17 cellular contexts compared by ENCODE assay signal in the genomic region with DNA sequence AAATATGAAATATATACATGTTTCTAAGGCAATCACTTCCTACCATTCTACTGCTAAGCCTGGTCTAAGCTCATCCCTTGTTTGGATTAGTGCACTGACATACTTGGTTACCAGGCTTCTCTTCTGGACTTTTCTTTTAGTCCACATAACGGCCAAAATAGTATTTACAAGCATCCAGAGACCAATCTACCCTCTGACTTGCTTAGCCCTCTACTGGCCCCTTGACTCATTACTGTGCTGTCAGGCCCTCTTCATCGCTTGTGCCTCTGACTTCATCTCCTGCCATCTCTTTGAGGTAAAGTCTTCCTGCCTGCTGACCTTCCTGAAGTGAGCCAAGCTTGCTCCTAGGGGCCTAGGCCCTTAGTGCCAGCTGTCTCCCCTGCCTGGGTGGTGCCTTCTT. TPM values are rescaled to one million over a fixed set of nuclear protein-coding genes. Genes with fewer than 3 reads are reported as not detected.
A peak's percentile ranks its signal among the peaks of the same experiment; 100 is the strongest.
DNase-seq lines count a peak whose midpoint lies in the region; ATAC-seq, FAIRE-seq and TF ChIP-seq lines count a peak whose summit lies in the region.
"Had no signal": no experiment of that assay in that cellular context is flagged by ENCODE, and none has a peak within 500 bp of the region (broad histone marks: within the 10 kb centered on the region; RNA-seq: fewer than 3 reads in every experiment).

No MANE protein-coding gene starts in this region.

- H3K9me3 ChIP-seq in astrocyte (ENCODE audit: insufficient read depth, low read depth, low read length) (no peaks in the 10 kb centered on the region), SK-N-SH (peaks cover 6% of the 10 kb centered on the region; the same call in 1 of the 2 replicates), prostate gland (no peaks in the 10 kb centered on the region)

- H3K9me2 ChIP-seq in SK-N-SH, result no peaks in the 10 kb centered on the region

- intact Hi-C loops in prostate gland (cut with DNase I), result no loop called here

- POLR2A ChIA-PET in SK-N-SH (lab: Yijun Ruan, JAX), result no interaction called here

- TF ChIP-seq POLR2A in prostate gland (IDR thresholded peaks at IDR 0.05), result no peak

- no peak for FAIRE-seq in astrocyte (lab: Jason Lieb, UNC)
- FAIRE-seq: A204.1, GM12892, K562 had no signal

- H2AFZ ChIP-seq in astrocyte (ENCODE audit: low read depth, low read length), result no peak overlapping the region
- H2AFZ ChIP-seq in SK-N-SH (ENCODE audit: low read depth), result no peak overlapping the region
- H2AFZ ChIP-seq: PC-9 had no signal

- no peaks in the 10 kb centered on the region for H3K27me3 Mint-ChIP-seq in stimulated activated naive CD8-positive, alpha-beta T cell treated with anti-CD3 and anti-CD28 coated beads, Interleukin-15, Interleukin-2, amounts not matched to agents 100 ng/mL and 50 ng/mL, for 24 hours
- H3K27me3 Mint-ChIP-seq in stimulated activated naive CD8-positive, alpha-beta T cell treated with anti-CD3 and anti-CD28 coated beads, Interleukin-15, amount 100 ng/mL, for 72 hours, result no peaks in the 10 kb centered on the region
- no peaks in the 10 kb centered on the region for H3K27me3 Mint-ChIP-seq in astrocyte (ENCODE audit: low read depth, unreplicated experiment)

- H3F3A ChIP-seq in SK-N-SH (replicated peaks; ENCODE audit: insufficient read depth), result peaks cover under 1% of the 10 kb centered on the region

- H3K27ac ChIP-seq in astrocyte (ENCODE audit: low read depth, low read length) (no peak overlapping the region), SK-N-SH (ENCODE audit: low read depth in 2 of 2, low read length in 1 of 2) (no peak overlapping the region), prostate gland (no peak overlapping the region)
- H3K27ac ChIP-seq: PC-9 had no signal

- no peak overlapping the region for H3K4me3 ChIP-seq in astrocyte (ENCODE audit: insufficient read depth, low read depth, low read length)
- H3K4me3 ChIP-seq in fibroblast of mammary gland (ENCODE audit: control insufficient read depth, low read depth, low read length), result no peak overlapping the region
- no peak overlapping the region for H3K4me3 ChIP-seq in retinal pigment epithelial cell (ENCODE audit: low read length)
- no peak overlapping the region for H3K4me3 ChIP-seq in SK-N-SH (ENCODE audit: low read depth in 2 of 2, low read length in 1 of 2)
- H3K4me3 ChIP-seq in prostate gland, result no peak overlapping the region
- H3K4me3 ChIP-seq: K562, PC-9 had no signal

- TF ChIP-seq EP300 in SK-N-SH (IDR thresholded peaks at IDR 0.05; ENCODE audit: borderline replicate concordance in 1 of 2, low read depth in 1 of 2, low read length in 1 of 2), result no peak

- WGBS in SK-N-SH (ENCODE audit: low lambda C conversion rate), result 96% methylated on average over 2 of the region's 2 CpGs
- WGBS in prostate gland, result 98% methylated on average over 2 of the region's 2 CpGs

- no peaks in the 10 kb centered on the region for H3K36me3 ChIP-seq in astrocyte (ENCODE audit: insufficient read depth, low read length)
- peaks cover 3 to 15% of the 10 kb centered on the region in 2 experiments for H3K36me3 ChIP-seq in SK-N-SH (replicated peaks in 1 of 2; ENCODE audit: control insufficient read depth in 1 of 2, insufficient read depth in 2 of 2, low read length in 1 of 2)
- no peaks in the 10 kb centered on the region for H3K36me3 ChIP-seq in prostate gland

- H3K36me3 Mint-ChIP-seq in stimulated activated naive CD8-positive, alpha-beta T cell treated with anti-CD3 and anti-CD28 coated beads, Interleukin-15, Interleukin-2, amounts not matched to agents 100 ng/mL and 50 ng/mL, for 24 hours (ENCODE audit: low read depth), result peaks cover 23% of the 10 kb centered on the region
- peaks cover 18% of the 10 kb centered on the region for H3K36me3 Mint-ChIP-seq in astrocyte (ENCODE audit: low read depth, unreplicated experiment)

- H3K9ac ChIP-seq in astrocyte (ENCODE audit: low read length) (no peak overlapping the region), SK-N-SH (no peak overlapping the region)

- CTCF ChIA-PET in SK-N-SH (lab: Yijun Ruan, JAX), result interaction anchor here (0.7 kb wide), 1 partner anchor 172 kb away, joined by 3 read pairs; no protein-coding TSS in a partner anchor

- H3K79me2 ChIP-seq in astrocyte (ENCODE audit: insufficient read depth, low read length), result peaks cover 12% of the 10 kb centered on the region
- H3K79me2 ChIP-seq in SK-N-SH (ENCODE audit: insufficient read depth), result peaks cover 48% of the 10 kb centered on the region

- peaks cover 3% of the 10 kb centered on the region for H3K9me3 Mint-ChIP-seq in stimulated activated naive CD8-positive, alpha-beta T cell treated with anti-CD3 and anti-CD28 coated beads, Interleukin-15, Interleukin-2, amounts not matched to agents 100 ng/mL and 50 ng/mL, for 24 hours
- peaks cover 4 to 45% of the 10 kb centered on the region in 2 donors for H3K9me3 Mint-ChIP-seq in stimulated activated naive CD8-positive, alpha-beta T cell treated with anti-CD3 and anti-CD28 coated beads, Interleukin-15, amount 100 ng/mL, for 72 hours
- H3K9me3 Mint-ChIP-seq in astrocyte (ENCODE audit: unreplicated experiment), result peaks cover 19% of the 10 kb centered on the region

- DNase-seq in stimulated activated naive CD8-positive, alpha-beta T cell treated with anti-CD3 and anti-CD28 coated beads, Interleukin-15, amount 100 ng/mL, for 72 hours, result no peak
- DNase-seq in astrocyte (ENCODE audit: low read depth) (no peak), fibroblast of mammary gland (ENCODE audit: low read depth) (peak; percentile 7), retinal pigment epithelial cell (ENCODE audit: low read depth) (no peak), SK-N-SH (no peak), prostate gland (ENCODE audit: low spot score) (no peak)
- DNase-seq: Caco-2, NCI-H1092, NCI-H1694 treated with DMSO at 0.1 percent for 48 hours, NCI-H345, PC-9 had no signal

- H3K4me1 ChIP-seq in astrocyte (ENCODE audit: insufficient read depth, low read length) (no peaks in the 10 kb centered on the region), SK-N-SH (ENCODE audit: control insufficient read depth in 1 of 2, insufficient read depth in 2 of 2, low read depth in 1 of 2, low read length in 1 of 2) (no peaks in the 10 kb centered on the region), prostate gland (replicated peaks) (no peaks in the 10 kb centered on the region)

- H3K27me3 ChIP-seq in astrocyte (ENCODE audit: insufficient read depth, low read length) (no peaks in the 10 kb centered on the region), SK-N-SH (ENCODE audit: insufficient read depth) (no peaks in the 10 kb centered on the region), prostate gland (replicated peaks; ENCODE audit: insufficient read depth) (no peaks in the 10 kb centered on the region)

- no peak overlapping the region for H3K4me3 Mint-ChIP-seq in stimulated activated naive CD8-positive, alpha-beta T cell treated with anti-CD3 and anti-CD28 coated beads, Interleukin-15, Interleukin-2, amounts not matched to agents 100 ng/mL and 50 ng/mL, for 24 hours
- no peak overlapping the region for H3K4me3 Mint-ChIP-seq in stimulated activated naive CD8-positive, alpha-beta T cell treated with anti-CD3 and anti-CD28 coated beads, Interleukin-15, amount 100 ng/mL, for 72 hours
- no peak overlapping the region for H3K4me3 Mint-ChIP-seq in astrocyte (ENCODE audit: unreplicated experiment)

- H3K4me1 Mint-ChIP-seq in stimulated activated naive CD8-positive, alpha-beta T cell treated with anti-CD3 and anti-CD28 coated beads, Interleukin-15, Interleukin-2, amounts not matched to agents 100 ng/mL and 50 ng/mL, for 24 hours (ENCODE audit: low read depth), result no peaks in the 10 kb centered on the region
- H3K4me1 Mint-ChIP-seq in stimulated activated naive CD8-positive, alpha-beta T cell treated with anti-CD3 and anti-CD28 coated beads, Interleukin-15, amount 100 ng/mL, for 72 hours, result no peaks in the 10 kb centered on the region
- H3K4me1 Mint-ChIP-seq in astrocyte (ENCODE audit: low read depth, unreplicated experiment), result peaks cover 5% of the 10 kb centered on the region

- H3K4me2 ChIP-seq in astrocyte (ENCODE audit: low read length) (no peak overlapping the region), SK-N-SH (no peak overlapping the region)
- H3K4me2 ChIP-seq: PC-9 had no signal

- ATAC-seq in stimulated activated naive CD8-positive, alpha-beta T cell treated with anti-CD3 and anti-CD28 coated beads, Interleukin-15, amount 100 ng/mL, for 72 hours, result no peak
- ATAC-seq in HG03378 (IDR thresholded peaks at IDR 0.05; ENCODE audit: unreplicated experiment), result no peak
- ATAC-seq: HCT116, K562 had no signal

- H4K20me1 ChIP-seq in astrocyte (ENCODE audit: insufficient read depth, low read length) (peaks cover 11% of the 10 kb centered on the region), SK-N-SH (ENCODE audit: insufficient read depth) (no peaks in the 10 kb centered on the region)

- TF ChIP-seq CTCF in astrocyte (IDR thresholded peaks at IDR 0.05; ENCODE audit: insufficient read depth, low read depth, low read length) (no peak), fibroblast of mammary gland (conservative IDR thresholded peaks at IDR 0.05; ENCODE audit: control insufficient read depth, insufficient read depth, low read depth, low read length) (no peak), retinal pigment epithelial cell (conservative IDR thresholded peaks at IDR 0.05; ENCODE audit: low read depth, low read length) (peak; percentile 31), SK-N-SH (IDR thresholded peaks at IDR 0.05) (no peak), prostate gland (IDR thresholded peaks at IDR 0.05) (no peak)

- no peak for TF ChIP-seq RAD21 in SK-N-SH (IDR thresholded peaks at IDR 0.05; ENCODE audit: low read length)

- H3K27ac Mint-ChIP-seq in stimulated activated naive CD8-positive, alpha-beta T cell treated with anti-CD3 and anti-CD28 coated beads, Interleukin-15, Interleukin-2, amounts not matched to agents 100 ng/mL and 50 ng/mL, for 24 hours, result peak overlapping the region; percentile 17
- H3K27ac Mint-ChIP-seq in stimulated activated naive CD8-positive, alpha-beta T cell treated with anti-CD3 and anti-CD28 coated beads, Interleukin-15, amount 100 ng/mL, for 72 hours, result no peak overlapping the region
- H3K27ac Mint-ChIP-seq in astrocyte (ENCODE audit: unreplicated experiment), result peak overlapping the region; percentile 10

TF ChIP-seq in SK-N-SH, 30 proteins besides CTCF, POLR2A, EP300 and RAD21 (continues in another document):
- TF ChIP-seq NRF1 (IDR thresholded peaks at IDR 0.05; ENCODE audit: low read depth, low read length) (no peak), FOSL2 (IDR thresholded peaks at IDR 0.05; ENCODE audit: borderline replicate concordance, low read depth) (no peak), MXI1 (IDR thresholded peaks at IDR 0.05; ENCODE audit: low read depth, low read length) (no peak), TCF12 (IDR thresholded peaks at IDR 0.05) (no peak), JUND (IDR thresholded peaks at IDR 0.05) (no peak)

RNA-seq across cellular contexts. Expression of a gene that starts 35.1 kb away (rescaled TPM):
- total RNA-seq in astrocyte, result 79.1 and 91.2 TPM in 2 replicates
- polyA plus RNA-seq in SK-N-SH (2012; rRNA removed), result 5.9 and 6.2 TPM in 2 replicates
- 5.8 and 7.1 TPM in 2 replicates for polyA plus RNA-seq in SK-N-SH (2012; cell fraction: cytosol; rRNA removed)
- 6.9 and 7.7 TPM in 2 replicates for polyA plus RNA-seq in SK-N-SH (2012; cell fraction: nucleus; rRNA removed)
- 100 to 1,000 TPM; 111 to 119 TPM for total RNA-seq in prostate gland

Comparison
In these comparisons a context has a peak if more than half of its experiments do, and no peak if none do; other contexts are left out.
1. H3K27ac Mint-ChIP-seq: peak in stimulated activated naive CD8-positive, alpha-beta T cell treated with anti-CD3 and anti-CD28 coated beads, Interleukin-15, Interleukin-2, amounts not matched to agents 100 ng/mL and 50 ng/mL, for 24 hours (single experiment) and astrocyte (single experiment); none in stimulated activated naive CD8-positive, alpha-beta T cell treated with anti-CD3 and anti-CD28 coated beads, Interleukin-15, amount 100 ng/mL, for 72 hours (0 of 2).